In the genomic region with DNA sequence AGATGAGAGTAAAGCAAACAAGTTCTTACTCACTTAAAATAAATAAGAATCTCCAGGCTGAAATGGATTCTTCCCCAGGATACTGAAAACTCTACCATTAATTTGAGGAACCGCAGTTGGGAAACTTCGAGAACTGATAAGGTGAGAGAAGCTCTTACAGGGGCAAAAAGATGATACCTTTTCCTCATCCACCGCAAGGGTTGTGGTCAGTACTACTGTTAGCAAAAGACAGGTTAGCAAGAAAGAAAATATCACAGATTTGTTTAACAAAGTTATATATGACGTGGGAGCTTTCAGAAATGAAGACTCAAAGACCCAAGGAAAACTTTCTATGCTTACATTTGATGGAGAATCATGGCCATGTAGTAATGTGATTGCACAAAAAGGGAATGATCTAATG, we compare ENCODE assay signal across 2 cellular contexts.
TF ChIP-seq lines count a peak whose summit lies in the region.

No MANE protein-coding gene starts in this region.

TF ChIP-seq in IMR-90, 13 proteins besides CTCF, POLR2A, EP300 and RAD21:
- TF ChIP-seq MAZ (IDR thresholded peaks at IDR 0.05; ENCODE audit: borderline replicate concordance, low read depth, low read length) = no peak
- TF ChIP-seq RCOR1 (IDR thresholded peaks at IDR 0.05; ENCODE audit: insufficient replicate concordance, low read length) = no peak
- TF ChIP-seq BHLHE40 (IDR thresholded peaks at IDR 0.05; ENCODE audit: low read depth, low read length) = no peak
- TF ChIP-seq MAFK (IDR thresholded peaks at IDR 0.05; ENCODE audit: low read depth, low read length) = no peak
- TF ChIP-seq, protein P1, sequence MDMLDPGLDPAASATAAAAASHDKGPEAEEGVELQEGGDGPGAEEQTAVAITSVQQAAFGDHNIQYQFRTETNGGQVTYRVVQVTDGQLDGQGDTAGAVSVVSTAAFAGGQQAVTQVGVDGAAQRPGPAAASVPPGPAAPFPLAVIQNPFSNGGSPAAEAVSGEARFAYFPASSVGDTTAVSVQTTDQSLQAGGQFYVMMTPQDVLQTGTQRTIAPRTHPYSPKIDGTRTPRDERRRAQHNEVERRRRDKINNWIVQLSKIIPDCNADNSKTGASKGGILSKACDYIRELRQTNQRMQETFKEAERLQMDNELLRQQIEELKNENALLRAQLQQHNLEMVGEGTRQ (IDR thresholded peaks at IDR 0.05; ENCODE audit: low read depth, low read length) = no peak
- TF ChIP-seq, protein P2, sequence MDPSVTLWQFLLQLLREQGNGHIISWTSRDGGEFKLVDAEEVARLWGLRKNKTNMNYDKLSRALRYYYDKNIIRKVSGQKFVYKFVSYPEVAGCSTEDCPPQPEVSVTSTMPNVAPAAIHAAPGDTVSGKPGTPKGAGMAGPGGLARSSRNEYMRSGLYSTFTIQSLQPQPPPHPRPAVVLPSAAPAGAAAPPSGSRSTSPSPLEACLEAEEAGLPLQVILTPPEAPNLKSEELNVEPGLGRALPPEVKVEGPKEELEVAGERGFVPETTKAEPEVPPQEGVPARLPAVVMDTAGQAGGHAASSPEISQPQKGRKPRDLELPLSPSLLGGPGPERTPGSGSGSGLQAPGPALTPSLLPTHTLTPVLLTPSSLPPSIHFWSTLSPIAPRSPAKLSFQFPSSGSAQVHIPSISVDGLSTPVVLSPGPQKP (IDR thresholded peaks at IDR 0.05; ENCODE audit: borderline replicate concordance, low read depth, low read length) = no peak
- TF ChIP-seq CEBPB (IDR thresholded peaks at IDR 0.05; ENCODE audit: low read depth, low read length) = no peak
- no peak for TF ChIP-seq NFE2L2 (IDR thresholded peaks at IDR 0.05; ENCODE audit: low read depth, low read length)
- no peak for TF ChIP-seq SMC3 (IDR thresholded peaks at IDR 0.05; ENCODE audit: low read depth, low read length)
- TF ChIP-seq MXI1 (IDR thresholded peaks at IDR 0.05; ENCODE audit: borderline replicate concordance, low read depth, low read length) = no peak
- TF ChIP-seq CHD1 (IDR thresholded peaks at IDR 0.05; ENCODE audit: low read depth, low read length) = no peak
- no peak for TF ChIP-seq FOS (IDR thresholded peaks at IDR 0.05; ENCODE audit: low read depth, low read length)
- no peak for TF ChIP-seq RFX5 (IDR thresholded peaks at IDR 0.05; ENCODE audit: low read depth, low read length)
TF ChIP-seq in IMR-90: peak in this region for 0.

TF ChIP-seq in GM12878, 131 proteins besides CTCF, POLR2A, EP300 and RAD21:
- TF ChIP-seq ETV6 (conservative IDR thresholded peaks at IDR 0.05 in 1 of 2, IDR thresholded peaks at IDR 0.05 in 1 of 2; ENCODE audit: borderline replicate concordance in 1 of 2, low read depth in 1 of 2) (0 out of 4 replicates have a peak, but pooled peaks of 1 of the 2 experiments have one; percentile 9), RUNX3 (IDR thresholded peaks at IDR 0.05; ENCODE audit: low read length) (peak; percentile 73), ZSCAN29 (IDR thresholded peaks at IDR 0.05) (no peak), MEF2B (IDR thresholded peaks at IDR 0.05; ENCODE audit: partially characterized antibody, poor library complexity, severe bottlenecking) (no peak), ASH2L (IDR thresholded peaks at IDR 0.05; ENCODE audit: borderline replicate concordance, low read depth) (no peak), IKZF2 (IDR thresholded peaks at IDR 0.05) (no peak), ZNF622 (IDR thresholded peaks at IDR 0.05) (no peak)
- TF ChIP-seq, protein P3, sequence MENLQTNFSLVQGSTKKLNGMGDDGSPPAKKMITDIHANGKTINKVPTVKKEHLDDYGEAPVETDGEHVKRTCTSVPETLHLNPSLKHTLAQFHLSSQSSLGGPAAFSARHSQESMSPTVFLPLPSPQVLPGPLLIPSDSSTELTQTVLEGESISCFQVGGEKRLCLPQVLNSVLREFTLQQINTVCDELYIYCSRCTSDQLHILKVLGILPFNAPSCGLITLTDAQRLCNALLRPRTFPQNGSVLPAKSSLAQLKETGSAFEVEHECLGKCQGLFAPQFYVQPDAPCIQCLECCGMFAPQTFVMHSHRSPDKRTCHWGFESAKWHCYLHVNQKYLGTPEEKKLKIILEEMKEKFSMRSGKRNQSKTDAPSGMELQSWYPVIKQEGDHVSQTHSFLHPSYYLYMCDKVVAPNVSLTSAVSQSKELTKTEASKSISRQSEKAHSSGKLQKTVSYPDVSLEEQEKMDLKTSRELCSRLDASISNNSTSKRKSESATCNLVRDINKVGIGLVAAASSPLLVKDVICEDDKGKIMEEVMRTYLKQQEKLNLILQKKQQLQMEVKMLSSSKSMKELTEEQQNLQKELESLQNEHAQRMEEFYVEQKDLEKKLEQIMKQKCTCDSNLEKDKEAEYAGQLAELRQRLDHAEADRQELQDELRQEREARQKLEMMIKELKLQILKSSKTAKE (IDR thresholded peaks at IDR 0.05; ENCODE audit: low read depth, poor library complexity, severe bottlenecking) = no peak
